1 cellular context compared by ENCODE assay signal in genomic region chr11:130403301-130403804, GRCh38.
TF ChIP-seq lines count a peak whose summit lies in the region.

No MANE protein-coding gene starts in this region.

TF ChIP-seq in GM23338, 12 proteins besides CTCF, POLR2A, EP300 and RAD21 (continued from another document):
- TF ChIP-seq ZNF462 (CRISPR knock-in tag; IDR thresholded peaks at IDR 0.05), result no peak
- no peak for TF ChIP-seq EZH2phosphoT487 (IDR thresholded peaks at IDR 0.05; ENCODE audit: unreplicated experiment)
- TF ChIP-seq REST (IDR thresholded peaks at IDR 0.05; ENCODE audit: unreplicated experiment), result no peak
- TF ChIP-seq ZNF331 (CRISPR knock-in tag; IDR thresholded peaks at IDR 0.05; ENCODE audit: low read depth), result no peak
- TF ChIP-seq JUNB (IDR thresholded peaks at IDR 0.05; ENCODE audit: unreplicated experiment), result no peak
- TF ChIP-seq ETS1 (IDR thresholded peaks at IDR 0.05), result no peak
- no peak for TF ChIP-seq NANOG (IDR thresholded peaks at IDR 0.05; ENCODE audit: borderline replicate concordance)
- TF ChIP-seq CREB1 (CRISPR knock-in tag; IDR thresholded peaks at IDR 0.05; ENCODE audit: low read depth), result no peak
- TF ChIP-seq EZH2 (IDR thresholded peaks at IDR 0.05; ENCODE audit: low read depth, unreplicated experiment), result no peak
- no peak for TF ChIP-seq STAT1 (IDR thresholded peaks at IDR 0.05; ENCODE audit: unreplicated experiment)
- TF ChIP-seq ZNF114 (CRISPR knock-in tag; IDR thresholded peaks at IDR 0.05), result no peak
